Comparison of ENCODE assay signal across 21 cellular contexts in the genomic region with DNA sequence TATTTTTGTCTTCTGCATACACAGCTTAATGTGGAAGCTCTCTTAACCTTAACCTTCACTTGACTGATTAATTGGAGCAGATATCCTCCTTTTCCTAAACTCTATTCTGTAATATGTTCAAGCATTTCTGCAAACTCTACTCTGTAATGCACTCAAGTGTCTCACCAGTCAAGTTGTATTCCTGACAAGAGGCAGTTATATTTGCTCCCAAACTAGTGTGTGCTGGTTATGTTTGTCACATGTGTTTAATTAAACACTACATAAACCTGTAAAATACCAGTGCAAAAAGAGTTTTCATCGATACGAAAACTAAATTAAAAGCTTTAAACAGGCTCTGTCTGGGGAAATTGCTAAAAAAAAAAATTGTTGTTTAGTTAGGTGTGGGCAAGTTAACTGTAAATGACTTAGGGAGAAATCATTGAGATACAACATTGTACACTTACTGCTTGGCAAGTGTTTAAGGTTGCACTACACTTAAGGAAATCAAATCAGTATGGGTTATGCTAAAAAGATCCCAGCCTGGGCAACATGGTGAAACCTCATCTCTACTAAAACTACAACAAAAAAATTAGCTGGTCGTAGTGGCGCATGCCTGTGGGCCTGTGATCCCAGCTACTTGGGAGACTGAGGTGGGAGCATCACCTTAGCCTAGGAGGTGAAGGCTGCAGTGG.
"Had no signal": no experiment of that assay in that cellular context is flagged by ENCODE, and none has a peak within 500 bp of the region (broad histone marks: within the 10 kb centered on the region; RNA-seq: fewer than 3 reads in every experiment).

No MANE protein-coding gene starts in this region.

- H3K9me3 ChIP-seq: gastrocnemius medialis, heart right ventricle, neutrophil, psoas muscle, spleen, tibial artery had no signal

- DNase-seq: cortex of kidney; dorsolateral prefrontal cortex; effector CD8-positive, alpha-beta T cell; gastrocnemius medialis; heart right ventricle; hypothalamus; islet precursor cell; mesendoderm; naive B cell; psoas muscle; retina; spleen; stimulated activated CD4-positive, alpha-beta T cell treated with anti-CD3 and anti-CD28 coated beads, Interleukin-15, amount 100 ng/mL, for 24 hours; stimulated activated CD4-positive, alpha-beta T cell treated with anti-CD3 and anti-CD28 coated beads, Interleukin-1b, Interleukin-23, amount 100 ng/mL, for 48 hours; stimulated activated CD4-positive, alpha-beta T cell treated with anti-CD3 and anti-CD28 coated beads, Interleukin-4, amount 100 ng/mL, for 24 hours; tibial artery had no signal

- H3K27me3 ChIP-seq: dorsolateral prefrontal cortex, gastrocnemius medialis, heart right ventricle, neutrophil, spleen, tibial artery had no signal

- H3K27ac ChIP-seq: dorsolateral prefrontal cortex, gastrocnemius medialis, heart right ventricle, neutrophil, psoas muscle, spleen, tibial artery had no signal

- H3K4me3 ChIP-seq: dorsolateral prefrontal cortex, gastrocnemius medialis, heart right ventricle, psoas muscle, spleen, tibial artery had no signal

- ATAC-seq: esophagus mucosa; gastrocnemius medialis; heart right ventricle; left lobe of liver; psoas muscle; sciatic nerve; stimulated activated memory B cell treated with anti-CD40 and anti-IgM and Interleukin-4, amounts not matched to agents 10 μg/mL and 1 μg/mL and 100 μg/mL, for 72 hours had no signal

- H3K36me3 ChIP-seq: gastrocnemius medialis, neutrophil had no signal
